1 cellular context compared by ENCODE assay signal in genomic region chr11:72776117-72776843, GRCh38.
TF ChIP-seq lines count a peak whose summit lies in the region.

No MANE protein-coding gene starts in this region.

TF ChIP-seq in K562, 482 proteins besides CTCF, POLR2A, EP300 and RAD21 (continued from another document and continues in another):
- TF ChIP-seq ZBTB11 (CRISPR knock-in tag; IDR thresholded peaks at IDR 0.05) (peak in 1 of 3 experiments; percentile 55; a peak in 1 of 6 replicates), KDM5B (IDR thresholded peaks at IDR 0.05; ENCODE audit: insufficient replicate concordance, low read depth, low read length) (peak; percentile 61), LEF1 (IDR thresholded peaks at IDR 0.05) (peak; percentile 79; the same call in 1 of the 2 replicates), ARID1B (IDR thresholded peaks at IDR 0.05) (peak; percentile 95), XRCC4 (IDR thresholded peaks at IDR 0.05; ENCODE audit: extremely low read depth, insufficient read depth, insufficient read length) (no peak), MBD1 (CRISPR knock-in tag; IDR thresholded peaks at IDR 0.05) (no peak), DPF2 (IDR thresholded peaks at IDR 0.05) (peak; percentile 96), ZBTB12 (CRISPR knock-in tag; IDR thresholded peaks at IDR 0.05) (no peak), RREB1 (CRISPR knock-in tag; IDR thresholded peaks at IDR 0.05) (0 out of 2 replicates have a peak, but pooled peaks have one; percentile 61), CBX5 (IDR thresholded peaks at IDR 0.05; ENCODE audit: borderline replicate concordance, low read depth) (no peak), ZNF347 (CRISPR knock-in tag; IDR thresholded peaks at IDR 0.05; ENCODE audit: low read depth) (no peak), ZHX1 (conservative IDR thresholded peaks at IDR 0.05; ENCODE audit: low read length) (0 out of 2 replicates have a peak, but pooled peaks have one; percentile 25), SP1 (CRISPR knock-in tag; IDR thresholded peaks at IDR 0.05) (peak; percentile 78; the same call in 1 of the 2 replicates), MBD2 (IDR thresholded peaks at IDR 0.05; ENCODE audit: borderline replicate concordance, low read depth) (peak; percentile 59; the same call in 1 of the 2 replicates), BHLHE40 (IDR thresholded peaks at IDR 0.05; ENCODE audit: low read length) (peak; percentile 23; the same call in 1 of the 2 replicates), KDM2B (CRISPR knock-in tag; IDR thresholded peaks at IDR 0.05) (no peak), EP400 (IDR thresholded peaks at IDR 0.05) (peak; percentile 68), MAFG (tag; conservative IDR thresholded peaks at IDR 0.05) (peak; percentile 79), PML (IDR thresholded peaks at IDR 0.05; ENCODE audit: low read length) (peak; percentile 65), NR2C2 (CRISPR knock-in tag; IDR thresholded peaks at IDR 0.05) (no peak), NR2C2 (tag; IDR thresholded peaks at IDR 0.05) (peak; percentile 92), L3MBTL2 (IDR thresholded peaks at IDR 0.05) (peak; percentile 66), ZBTB9 (CRISPR knock-in tag; IDR thresholded peaks at IDR 0.05) (peak; percentile 40; the same call in 1 of the 2 replicates), MEF2D (tag; conservative IDR thresholded peaks at IDR 0.05; ENCODE audit: low read depth) (0 out of 2 replicates have a peak, but pooled peaks have one; percentile 21), SIN3A (IDR thresholded peaks at IDR 0.05; ENCODE audit: borderline replicate concordance in 2 of 2, control insufficient read depth in 1 of 2, low read depth in 2 of 2, low read length in 2 of 2) (peak in 1 of 2 experiments; percentile 75; a peak in 1 of 4 replicates), TAL1 (IDR thresholded peaks at IDR 0.05) (peak; percentile 83), MTA3 (IDR thresholded peaks at IDR 0.05; ENCODE audit: borderline replicate concordance) (peak; percentile 78), JUN (IDR thresholded peaks at IDR 0.05; ENCODE audit: borderline replicate concordance, low read depth, low read length) (peak; percentile 86), JUN (CRISPR knock-in tag; IDR thresholded peaks at IDR 0.05; ENCODE audit: borderline replicate concordance) (no peak), ZNF449 (CRISPR knock-in tag; IDR thresholded peaks at IDR 0.05) (peak; percentile 66; the same call in 1 of the 2 replicates), CBFB (CRISPR knock-in tag; IDR thresholded peaks at IDR 0.05) (peak; percentile 28; the same call in 1 of the 2 replicates), POLR2B (IDR thresholded peaks at IDR 0.05; ENCODE audit: low read depth, partially characterized antibody) (peak; percentile 78), CAMTA2 (CRISPR knock-in tag; conservative IDR thresholded peaks at IDR 0.05) (0 out of 2 replicates have a peak, but pooled peaks have one; percentile 48), CBX2 (IDR thresholded peaks at IDR 0.05; ENCODE audit: insufficient read depth, low read length, poor library complexity, severe bottlenecking) (no peak), CREB3L1 (IDR thresholded peaks at IDR 0.05; ENCODE audit: borderline replicate concordance, low read depth) (peak; percentile 19; the same call in 1 of the 2 replicates), HCFC1 (IDR thresholded peaks at IDR 0.05; ENCODE audit: low read depth, low read length) (0 out of 2 replicates have a peak, but pooled peaks have one; percentile 4), SREBF1 (IDR thresholded peaks at IDR 0.05; ENCODE audit: borderline replicate concordance, low read depth, low read length) (no peak), GATAD2B (IDR thresholded peaks at IDR 0.05; ENCODE audit: borderline replicate concordance) (peak; percentile 85; the same call in 1 of the 2 replicates), JUND (IDR thresholded peaks at IDR 0.05; ENCODE audit: borderline replicate concordance, low read depth, low read length) (peak; percentile 94), JUND (tag; IDR thresholded peaks at IDR 0.05; ENCODE audit: borderline replicate concordance, low read depth, low read length) (peak; percentile 91; the same call in 2 of the 3 replicates), NR4A1 (CRISPR knock-in tag; IDR thresholded peaks at IDR 0.05) (peak; percentile 93; the same call in 1 of the 2 replicates), NR4A1 (tag; IDR thresholded peaks at IDR 0.05) (peak; percentile 74), CXXC5 (CRISPR knock-in tag; IDR thresholded peaks at IDR 0.05) (peak; percentile 69), XRCC5 (IDR thresholded peaks at IDR 0.05; ENCODE audit: low read depth, low read length) (0 out of 2 replicates have a peak, but pooled peaks have one; percentile 18)
